In the genomic region with DNA sequence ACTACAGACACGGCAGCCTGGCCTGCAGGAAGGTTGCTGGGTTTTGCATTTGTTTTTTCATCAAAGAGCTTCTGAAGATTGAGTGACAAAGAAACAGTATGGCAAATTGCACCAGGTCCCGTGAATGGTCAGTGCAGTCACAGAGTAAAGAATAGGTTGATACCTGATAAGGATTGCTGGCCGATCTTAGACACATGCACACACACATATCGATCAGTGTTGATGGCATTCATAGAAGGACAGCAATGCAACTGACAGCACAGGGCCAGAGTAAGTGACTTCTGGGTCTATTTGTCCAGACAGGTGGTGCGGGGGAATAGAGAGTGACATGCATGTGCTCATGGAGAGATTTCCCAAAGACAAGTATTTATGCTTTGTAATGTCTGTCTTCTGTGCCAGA, we compare ENCODE assay signal across 20 cellular contexts.
"Had no signal": no experiment of that assay in that cellular context is flagged by ENCODE, and none has a peak within 500 bp of the region (broad histone marks: within the 10 kb centered on the region; RNA-seq: fewer than 3 reads in every experiment).

No MANE protein-coding gene starts in this region.

- H3K4me3 Mint-ChIP-seq: natural killer cell; stimulated activated naive B cell treated with anti-CD40 and anti-IgM and Interleukin-4, amounts not matched to agents 10 μg/mL and 1 μg/mL and 100 μg/mL, for 72 hours; stimulated activated naive CD8-positive, alpha-beta T cell treated with anti-CD3 and anti-CD28 coated beads, Interleukin-15, amount 100 ng/mL, for 72 hours had no signal

- H3K9me3 ChIP-seq: colonic mucosa, heart left ventricle, pancreas, prostate gland, thoracic aorta, transverse colon had no signal

- H3K27me3 ChIP-seq: colonic mucosa, foreskin keratinocyte, heart left ventricle, pancreas, transverse colon had no signal

- H3K27ac ChIP-seq: colonic mucosa, foreskin keratinocyte, pancreas, prostate gland, thoracic aorta had no signal

- FAIRE-seq: pancreas had no signal

- DNase-seq: colonic mucosa; dermis blood vessel endothelial cell; foreskin keratinocyte; heart left ventricle; hippocampal formation; mammary epithelial cell; natural killer cell; occipital lobe; pancreas; retina; stimulated activated CD4-positive, alpha-beta T cell treated with anti-CD3 and anti-CD28 coated beads, Interleukin-2, amount 100 ng/mL, for 24 hours; stimulated activated CD4-positive, alpha-beta T cell treated with anti-CD3 and anti-CD28 coated beads, Interleukin-4, amount 100 ng/mL, for 4 hours; stimulated activated naive B cell treated with anti-CD40 and anti-IgM and Interleukin-4, amounts not matched to agents 10 μg/mL and 1 μg/mL and 100 μg/mL, for 72 hours; stimulated activated naive CD8-positive, alpha-beta T cell treated with anti-CD3 and anti-CD28 coated beads, Interleukin-15, amount 100 ng/mL, for 72 hours; substantia nigra; transverse colon had no signal

- H3K4me1 Mint-ChIP-seq: natural killer cell; stimulated activated naive CD8-positive, alpha-beta T cell treated with anti-CD3 and anti-CD28 coated beads, Interleukin-15, amount 100 ng/mL, for 72 hours had no signal

- H3K36me3 Mint-ChIP-seq: natural killer cell had no signal

- H3K4me1 ChIP-seq: colonic mucosa, foreskin keratinocyte, pancreas, prostate gland had no signal

- H3K4me3 ChIP-seq: colonic mucosa, heart left ventricle, pancreas, prostate gland, skin epidermis, thoracic aorta, transverse colon had no signal

- H3K27ac Mint-ChIP-seq: natural killer cell; stimulated activated naive B cell treated with anti-CD40 and anti-IgM and Interleukin-4, amounts not matched to agents 10 μg/mL and 1 μg/mL and 100 μg/mL, for 72 hours; stimulated activated naive CD8-positive, alpha-beta T cell treated with anti-CD3 and anti-CD28 coated beads, Interleukin-15, amount 100 ng/mL, for 72 hours had no signal

- H3K27me3 Mint-ChIP-seq: stimulated activated naive B cell treated with anti-CD40 and anti-IgM and Interleukin-4, amounts not matched to agents 10 μg/mL and 1 μg/mL and 100 μg/mL, for 72 hours; stimulated activated naive CD8-positive, alpha-beta T cell treated with anti-CD3 and anti-CD28 coated beads, Interleukin-15, amount 100 ng/mL, for 72 hours had no signal

- H3K36me3 ChIP-seq: colonic mucosa, pancreas, prostate gland, transverse colon had no signal

- ATAC-seq: foreskin keratinocyte; heart left ventricle; natural killer cell; pancreas; sciatic nerve; stimulated activated naive B cell treated with anti-CD40 and anti-IgM and Interleukin-4, amounts not matched to agents 10 μg/mL and 1 μg/mL and 100 μg/mL, for 72 hours; stimulated activated naive CD8-positive, alpha-beta T cell treated with anti-CD3 and anti-CD28 coated beads, Interleukin-15, amount 100 ng/mL, for 72 hours had no signal

- H3K9me3 Mint-ChIP-seq: natural killer cell; stimulated activated naive B cell treated with anti-CD40 and anti-IgM and Interleukin-4, amounts not matched to agents 10 μg/mL and 1 μg/mL and 100 μg/mL, for 72 hours; stimulated activated naive CD8-positive, alpha-beta T cell treated with anti-CD3 and anti-CD28 coated beads, Interleukin-15, amount 100 ng/mL, for 72 hours had no signal
